ENCODE assay signal across 22 cellular contexts in the genomic region with DNA sequence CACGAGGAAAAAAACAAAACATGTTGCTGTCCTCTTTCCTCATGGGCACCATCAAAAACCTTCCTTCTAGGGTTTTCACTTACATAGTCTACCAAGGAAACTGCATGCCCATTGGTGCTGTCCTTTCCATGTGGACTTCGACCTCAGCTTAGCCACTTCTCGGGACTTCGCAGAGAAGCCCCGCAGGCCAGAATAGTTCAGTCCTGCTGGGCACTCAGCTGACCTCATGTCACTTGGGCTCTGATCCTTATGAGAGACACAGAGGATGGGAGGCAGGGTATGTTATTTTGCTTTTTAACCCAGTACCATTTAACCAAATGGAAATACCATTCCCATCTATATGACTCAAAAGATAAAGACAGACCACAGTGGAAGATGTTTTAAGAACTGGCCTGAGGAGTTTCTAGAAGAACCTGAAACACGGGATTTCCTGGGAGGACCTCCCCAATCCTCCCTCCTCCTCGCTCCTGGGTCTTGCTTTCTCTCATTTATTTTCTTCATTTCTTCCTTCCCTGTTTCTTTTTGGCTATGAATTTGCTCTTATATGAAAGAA. TPM values are rescaled to one million over a fixed set of nuclear protein-coding genes. Genes with fewer than 3 reads are reported as not detected.
DNase-seq lines count a peak whose midpoint lies in the region; ATAC-seq, FAIRE-seq and TF ChIP-seq lines count a peak whose summit lies in the region.
"Had no signal": no experiment of that assay in that cellular context is flagged by ENCODE, and none has a peak within 500 bp of the region (broad histone marks: within the 10 kb centered on the region; RNA-seq: fewer than 3 reads in every experiment).

No MANE protein-coding gene starts in this region.

- peaks cover 20% of the 10 kb centered on the region for H3K4me1 Mint-ChIP-seq in activated T-cell treated with anti-CD3 and anti-CD28 coated beads, Interleukin-2, amount 50 U/mL, for 72 hours (ENCODE audit: low read depth)
- peaks cover 49% of the 10 kb centered on the region for H3K4me1 Mint-ChIP-seq in activated T-cell treated with anti-CD3 and anti-CD28 coated beads, Interleukin-2, amount 50 U/mL, for 4 hours (ENCODE audit: low read depth)
- H3K4me1 Mint-ChIP-seq: neural crest cell had no signal

- H3F3A ChIP-seq in MM.1S (ENCODE audit: insufficient read depth, low read length) (peaks cover 11% of the 10 kb centered on the region; the same call in 1 of the 2 replicates), smooth muscle cell (ENCODE audit: low read depth) (peaks cover 3% of the 10 kb centered on the region)

- peak overlapping the region; percentile 36; the same call in 1 of the 2 replicates for H3K4me2 ChIP-seq in MM.1S (ENCODE audit: low read depth, low read length)
- peak overlapping the region; percentile 51 for H3K4me2 ChIP-seq in smooth muscle cell

- H3K27ac ChIP-seq in MM.1S (ENCODE audit: low read length) (no peak overlapping the region), smooth muscle cell (ENCODE audit: low read depth) (peak overlapping the region; percentile 69)
- H3K27ac ChIP-seq: body of pancreas, SJSA1, tibial artery had no signal

- H3K36me3 Mint-ChIP-seq in activated T-cell treated with anti-CD3 and anti-CD28 coated beads, Interleukin-2, amount 50 U/mL, for 72 hours (ENCODE audit: insufficient read depth in 2 of 2): peaks cover 14 to 29% of the 10 kb centered on the region in 2 donors
- peaks cover 42% of the 10 kb centered on the region for H3K36me3 Mint-ChIP-seq in activated T-cell treated with anti-CD3 and anti-CD28 coated beads, Interleukin-2, amount 50 U/mL, for 4 hours (ENCODE audit: insufficient read depth)

- H3K4me3 ChIP-seq in MM.1S (ENCODE audit: low read length) (no peak overlapping the region), bronchial epithelial cell (ENCODE audit: low read depth, low read length) (no peak overlapping the region), smooth muscle cell (no peak overlapping the region)
- H3K4me3 ChIP-seq: body of pancreas, SJSA1, tibial artery had no signal

- peaks cover 27% of the 10 kb centered on the region for H3K4me1 ChIP-seq in MM.1S (ENCODE audit: low read length)
- peaks cover 4% of the 10 kb centered on the region for H3K4me1 ChIP-seq in smooth muscle cell (ENCODE audit: low read depth)

- no peak for DNase-seq in activated T-cell treated with anti-CD3 and anti-CD28 coated beads, Interleukin-2, amount 50 U/mL, for 72 hours
- no peak for DNase-seq in activated T-cell treated with anti-CD3 and anti-CD28 coated beads, Interleukin-2, amount 50 U/mL, for 4 hours
- no peak for DNase-seq in MM.1S
- peak; percentile 7 for DNase-seq in bronchial epithelial cell (ENCODE audit: low read depth)
- no peak for DNase-seq in smooth muscle cell (lab: John Stamatoyannopoulos, UW; ENCODE audit: unreplicated experiment)
- DNase-seq in epidermal melanocyte (ENCODE audit: insufficient read length, low spot score): no peak
- no peak for DNase-seq in amniotic stem cell (lab: John Stamatoyannopoulos, UW)
- no peak for DNase-seq in NCI-H774 (lab: John Stamatoyannopoulos, UW)
- DNase-seq: ACHN; body of pancreas; CD4-positive, alpha-beta T cell; H7; KBM-7; NCI-H1092; NCI-H2081; NCI-H524 treated with DMSO at 0.1 percent for 48 hours; tibial artery had no signal

- H3K27ac Mint-ChIP-seq in activated T-cell treated with anti-CD3 and anti-CD28 coated beads, Interleukin-2, amount 50 U/mL, for 72 hours: peak overlapping the region; percentile 61
- H3K27ac Mint-ChIP-seq: CD4-positive, alpha-beta T cell; stimulated activated effector memory CD8-positive, alpha-beta T cell treated with anti-CD3 and anti-CD28 coated beads, Interleukin-12 subunit alpha, Interleukin-12 subunit beta, amount 100 ng/mL, for 72 hours had no signal

- FAIRE-seq in bronchial epithelial cell (lab: Jason Lieb, UNC): no peak
- FAIRE-seq: endothelial cell of umbilical vein, frontal cortex had no signal

- 59% methylated on average over 7 of the region's 7 CpGs for WGBS in smooth muscle cell (ENCODE audit: low lambda C conversion rate)

- H3K4me3 Mint-ChIP-seq in activated T-cell treated with anti-CD3 and anti-CD28 coated beads, Interleukin-2, amount 50 U/mL, for 72 hours: peak overlapping the region in 1 of 2 donors; percentile 38
- no peak overlapping the region for H3K4me3 Mint-ChIP-seq in activated T-cell treated with anti-CD3 and anti-CD28 coated beads, Interleukin-2, amount 50 U/mL, for 4 hours
- H3K4me3 Mint-ChIP-seq: CD4-positive, alpha-beta T cell; neural crest cell had no signal

- TF ChIP-seq CTCF in MM.1S (IDR thresholded peaks at IDR 0.05; ENCODE audit: low read length) (no peak), bronchial epithelial cell (IDR thresholded peaks at IDR 0.05; ENCODE audit: insufficient read depth, low read length, severe bottlenecking) (no peak), smooth muscle cell (IDR thresholded peaks at IDR 0.05; ENCODE audit: borderline replicate concordance, insufficient read depth, poor library complexity, severe bottlenecking) (no peak)

- peaks cover 2 to 6% of the 10 kb centered on the region in 2 donors for H3K9me3 Mint-ChIP-seq in activated T-cell treated with anti-CD3 and anti-CD28 coated beads, Interleukin-2, amount 50 U/mL, for 72 hours
- H3K9me3 Mint-ChIP-seq in activated T-cell treated with anti-CD3 and anti-CD28 coated beads, Interleukin-2, amount 50 U/mL, for 4 hours: peaks cover 3% of the 10 kb centered on the region
- H3K9me3 Mint-ChIP-seq: CD4-positive, alpha-beta T cell had no signal

- H3K9me2 ChIP-seq in MM.1S (replicated peaks; ENCODE audit: insufficient read depth, low read length): no peaks in the 10 kb centered on the region

- H3K9ac ChIP-seq in MM.1S (ENCODE audit: low read length): no peak overlapping the region
- H3K9ac ChIP-seq in smooth muscle cell (ENCODE audit: low read depth): no peak overlapping the region

- no peaks in the 10 kb centered on the region for H3K27me3 Mint-ChIP-seq in activated T-cell treated with anti-CD3 and anti-CD28 coated beads, Interleukin-2, amount 50 U/mL, for 72 hours (ENCODE audit: low read depth)
- H3K27me3 Mint-ChIP-seq in activated T-cell treated with anti-CD3 and anti-CD28 coated beads, Interleukin-2, amount 50 U/mL, for 4 hours (ENCODE audit: low read depth): no peaks in the 10 kb centered on the region
- H3K27me3 Mint-ChIP-seq: CD4-positive, alpha-beta T cell had no signal

- H3K9me3 ChIP-seq in MM.1S (replicated peaks; ENCODE audit: insufficient read depth, low read length) (no peaks in the 10 kb centered on the region), smooth muscle cell (replicated peaks; ENCODE audit: low read depth) (no peaks in the 10 kb centered on the region)
- H3K9me3 ChIP-seq: body of pancreas, tibial artery had no signal

- H4K20me1 ChIP-seq in MM.1S (ENCODE audit: insufficient read depth, low read length) (no peaks in the 10 kb centered on the region), smooth muscle cell (ENCODE audit: low read depth) (peaks cover 95% of the 10 kb centered on the region)

- ATAC-seq in activated T-cell treated with anti-CD3 and anti-CD28 coated beads, Interleukin-2, amount 50 U/mL, for 72 hours (replicated peaks in 1 of 2): no peak
- no peak for ATAC-seq in activated T-cell treated with anti-CD3 and anti-CD28 coated beads, Interleukin-2, amount 50 U/mL, for 4 hours
- ATAC-seq: body of pancreas; stimulated activated effector memory CD8-positive, alpha-beta T cell treated with anti-CD3 and anti-CD28 coated beads, Interleukin-12 subunit alpha, Interleukin-12 subunit beta, amount 100 ng/mL, for 72 hours had no signal

- H3K27me3 ChIP-seq in MM.1S (replicated peaks; ENCODE audit: insufficient read depth, low read length) (no peaks in the 10 kb centered on the region), bronchial epithelial cell (ENCODE audit: control insufficient read depth, insufficient read depth, low read length) (no peaks in the 10 kb centered on the region), smooth muscle cell (ENCODE audit: low read depth) (no peaks in the 10 kb centered on the region)
- H3K27me3 ChIP-seq: body of pancreas, SJSA1, tibial artery had no signal

- H3K79me2 ChIP-seq in MM.1S (ENCODE audit: low read length) (peaks cover 30% of the 10 kb centered on the region), smooth muscle cell (ENCODE audit: low read depth) (peaks cover 88% of the 10 kb centered on the region)

- H3K36me3 ChIP-seq in MM.1S (replicated peaks; ENCODE audit: insufficient read depth, low read length): no peaks in the 10 kb centered on the region
- H3K36me3 ChIP-seq in bronchial epithelial cell (ENCODE audit: control insufficient read depth, insufficient read depth, low read length): peaks cover 1% of the 10 kb centered on the region
- no peaks in the 10 kb centered on the region for H3K36me3 ChIP-seq in smooth muscle cell (ENCODE audit: low read depth)
- H3K36me3 ChIP-seq: tibial artery had no signal

- no peak overlapping the region for H2AFZ ChIP-seq in MM.1S (ENCODE audit: low read length)
- no peak overlapping the region for H2AFZ ChIP-seq in smooth muscle cell (ENCODE audit: low read depth)

RNA-seq across cellular contexts. Expression of gene AAK1, which starts 28.4 kb away (rescaled TPM):
- 100 to 1,000 TPM; 134 to 137 TPM for total RNA-seq in activated T-cell treated with anti-CD3 and anti-CD28 coated beads, Interleukin-2, amount 50 U/mL, for 72 hours
- total RNA-seq in activated T-cell treated with anti-CD3 and anti-CD28 coated beads, Interleukin-2, amount 50 U/mL, for 4 hours: 10 to 100 TPM; 46.1 to 54.5 (median 51.6) TPM
- total RNA-seq in bronchial epithelial cell: 17.9 and 32.5 TPM in 2 replicates
- 33.3 and 47.7 TPM in 2 replicates for total RNA-seq in smooth muscle cell
- polyA plus RNA-seq in smooth muscle cell: 26.9 and 48.0 TPM in 2 replicates
